1 cellular context compared by ENCODE assay signal in genomic region chr3:171831936-171832335, GRCh38.
TF ChIP-seq lines count a peak whose summit lies in the region.

No MANE protein-coding gene starts in this region.

TF ChIP-seq in SK-N-SH treated with all-trans-retinoic acid at 6 μM for 48 hours, 23 proteins besides CTCF, POLR2A, EP300 and RAD21 (continued from another document):
- TF ChIP-seq TSHZ2 (CRISPR knock-in tag; IDR thresholded peaks at IDR 0.05) (no peak), TCF4 (CRISPR knock-in tag; IDR thresholded peaks at IDR 0.05; ENCODE audit: borderline replicate concordance) (no peak), PATZ1 (CRISPR knock-in tag; IDR thresholded peaks at IDR 0.05; ENCODE audit: borderline replicate concordance) (no peak), TOX (CRISPR knock-in tag; IDR thresholded peaks at IDR 0.05; ENCODE audit: borderline replicate concordance) (no peak), ZNF70 (CRISPR knock-in tag; IDR thresholded peaks at IDR 0.05) (no peak), CSDC2 (CRISPR knock-in tag; IDR thresholded peaks at IDR 0.05) (no peak), SNAI2 (CRISPR knock-in tag; IDR thresholded peaks at IDR 0.05) (no peak), GLIS3 (CRISPR knock-in tag; IDR thresholded peaks at IDR 0.05) (no peak), OSR1 (CRISPR knock-in tag; IDR thresholded peaks at IDR 0.05) (no peak), BACH2 (CRISPR knock-in tag; IDR thresholded peaks at IDR 0.05; ENCODE audit: borderline replicate concordance) (no peak), ZNF565 (CRISPR knock-in tag; conservative IDR thresholded peaks at IDR 0.05; ENCODE audit: low read depth) (no peak), RARB (CRISPR knock-in tag; IDR thresholded peaks at IDR 0.05) (no peak), ZFP3 (CRISPR knock-in tag; IDR thresholded peaks at IDR 0.05) (no peak), ESRRG (CRISPR knock-in tag; IDR thresholded peaks at IDR 0.05) (no peak), ZNF8 (CRISPR knock-in tag; IDR thresholded peaks at IDR 0.05) (no peak), ARNTL (CRISPR knock-in tag; IDR thresholded peaks at IDR 0.05; ENCODE audit: borderline replicate concordance, low read depth) (no peak), ZFP30 (CRISPR knock-in tag; IDR thresholded peaks at IDR 0.05) (no peak), CSRNP3 (CRISPR knock-in tag; IDR thresholded peaks at IDR 0.05) (no peak)
